8 cellular contexts compared by ENCODE assay signal in genomic region chr22:24954114-24954463, GRCh38. TPM values are rescaled to one million over a fixed set of nuclear protein-coding genes. Genes with fewer than 3 reads are reported as not detected.
DNase-seq lines count a peak whose midpoint lies in the region; ATAC-seq, FAIRE-seq and TF ChIP-seq lines count a peak whose summit lies in the region.
"Had no signal": no experiment of that assay in that cellular context is flagged by ENCODE, and none has a peak within 500 bp of the region (broad histone marks: within the 10 kb centered on the region; RNA-seq: fewer than 3 reads in every experiment).

No MANE protein-coding gene starts in this region.

- TF ChIP-seq POLR2A in adrenal gland (IDR thresholded peaks at IDR 0.05), result no peak

- intact Hi-C loops in adrenal gland (cut with DNase I), result loop anchor here in 1 of 2 donors (5.0 kb wide), 2 partner anchors 73 to 93 kb away; no protein-coding TSS in a partner anchor
- intact Hi-C loops in kidney (cut with DNase I), result no loop called here

- TF ChIP-seq CTCF in adrenal gland (IDR thresholded peaks at IDR 0.05) (no peak), kidney (IDR thresholded peaks at IDR 0.05; ENCODE audit: borderline replicate concordance, extremely low read depth, insufficient read depth) (no peak)

- peak overlapping the region in 2 of 4 donors; percentile 47 to 92 for H3K4me3 ChIP-seq in adrenal gland
- H3K4me3 ChIP-seq in kidney (ENCODE audit: low read length in 2 of 2), result peak overlapping the region; percentile 74 to 91
- peak overlapping the region in 2 of 3 donors; percentile 82 to 84 for H3K4me3 ChIP-seq in skeletal muscle tissue (ENCODE audit: low read length in 3 of 3)

- H3K27ac ChIP-seq in adrenal gland (peak overlapping the region; percentile 85 to 96 (median 87)), kidney (ENCODE audit: low read depth in 2 of 2, low read length in 2 of 2) (peak overlapping the region; percentile 93), skeletal muscle tissue (ENCODE audit: low read depth, low read length) (no peak overlapping the region)

- H3K9me3 ChIP-seq in adrenal gland (replicated peaks in 1 of 3) (no peaks in the 10 kb centered on the region), kidney (ENCODE audit: control insufficient read depth in 1 of 2, low read length in 2 of 2) (no peaks in the 10 kb centered on the region), skeletal muscle tissue (ENCODE audit: control insufficient read depth in 3 of 3, low read length in 3 of 3) (no peaks in the 10 kb centered on the region)

- no peak for FAIRE-seq in kidney (lab: Jason Lieb, UNC)

- H3K27me3 ChIP-seq in adrenal gland (no peaks in the 10 kb centered on the region), skeletal muscle tissue (ENCODE audit: control insufficient read depth in 3 of 3, insufficient read depth in 3 of 3, low read length in 3 of 3) (peaks cover 5 to 19% (median 11%) of the 10 kb centered on the region in 3 donors)

- ATAC-seq in GM19035 (IDR thresholded peaks at IDR 0.05; ENCODE audit: unreplicated experiment) (no peak), GM18870 (IDR thresholded peaks at IDR 0.05; ENCODE audit: unreplicated experiment) (no peak)

- no peaks in the 10 kb centered on the region for H3K36me3 ChIP-seq in adrenal gland (replicated peaks in 1 of 2)
- H3K36me3 ChIP-seq in kidney (ENCODE audit: control insufficient read depth in 1 of 2, insufficient read depth in 2 of 2, low read length in 2 of 2), result no peaks in the 10 kb centered on the region
- no peaks in the 10 kb centered on the region for H3K36me3 ChIP-seq in skeletal muscle tissue (ENCODE audit: control insufficient read depth in 3 of 3, insufficient read depth in 3 of 3, low read length in 3 of 3)

- peaks cover 23 to 24% of the 10 kb centered on the region in 2 donors for H3K4me1 ChIP-seq in adrenal gland (replicated peaks in 1 of 2)
- peaks cover 11 to 19% of the 10 kb centered on the region in 2 donors for H3K4me1 ChIP-seq in kidney (ENCODE audit: control insufficient read depth in 1 of 2, insufficient read depth in 1 of 2, low read depth in 1 of 2, low read length in 2 of 2)
- H3K4me1 ChIP-seq in skeletal muscle tissue (ENCODE audit: control insufficient read depth in 3 of 3, insufficient read depth in 3 of 3, low read length in 3 of 3), result peaks cover 18 to 22% (median 19%) of the 10 kb centered on the region in 3 donors

- DNase-seq in HK-2 (ENCODE audit: unreplicated experiment), result peak; percentile 33
- DNase-seq in adrenal gland, result peak in 1 of 7 donors; percentile 50
- DNase-seq in kidney, result no peak
- DNase-seq in NCI-H187 (lab: John Stamatoyannopoulos, UW), result no peak
- DNase-seq: effector memory CD4-positive, alpha-beta T cell had no signal

- WGBS in adrenal gland, 4 donors, result 21 to 32% (median 28%) methylated on average over 4 of the region's 4 CpGs

- H3K9ac ChIP-seq in kidney (ENCODE audit: low read length in 2 of 2) (peak overlapping the region; percentile 10 to 92), skeletal muscle tissue (ENCODE audit: low read depth in 1 of 3, low read length in 3 of 3) (peak overlapping the region in 1 of 3 donors; percentile 11)

RNA-seq across cellular contexts. Expression of gene KIAA1671, which starts 1.6 kb away (rescaled TPM):
- total RNA-seq in adrenal gland, result 10 to 100 TPM; 33.9 to 71.0 (median 52.6) TPM
- polyA plus RNA-seq in adrenal gland, result 10 to 100 TPM in 2 of 3 donors, 1 to 10 TPM in 1; 5.3 to 40.5 (median 17.5) TPM
- 65.2 TPM for total RNA-seq in kidney
- 7.3 TPM for polyA plus RNA-seq in kidney (ENCODE audit: insufficient read depth, low read depth, low replicate concordance)
- total RNA-seq in skeletal muscle tissue, result 11.5 TPM

RNA-seq across cellular contexts. Expression of gene LHFPL7, which starts 7.6 kb away (rescaled TPM):
- total RNA-seq in adrenal gland, result not detected
- polyA plus RNA-seq in adrenal gland, result not detected
- not detected for total RNA-seq in kidney
- not detected for polyA plus RNA-seq in kidney (ENCODE audit: insufficient read depth, low read depth, low replicate concordance)
- total RNA-seq in skeletal muscle tissue, result not detected
